ENCODE assay signal across 1 cellular context in genomic region chr19:55242517-55242916, GRCh38.
TF ChIP-seq lines count a peak whose summit lies in the region.

No MANE protein-coding gene starts in this region.

TF ChIP-seq in SK-N-SH, 30 proteins besides CTCF, POLR2A, EP300 and RAD21 (continued from another document):
- TF ChIP-seq RFX5 (IDR thresholded peaks at IDR 0.05; ENCODE audit: low read length) (no peak), GABPA (IDR thresholded peaks at IDR 0.05; ENCODE audit: low read depth) (no peak), CHD2 (IDR thresholded peaks at IDR 0.05; ENCODE audit: low read length, partially characterized antibody) (no peak), SMC3 (IDR thresholded peaks at IDR 0.05; ENCODE audit: low read depth, low read length) (no peak), ZBTB33 (IDR thresholded peaks at IDR 0.05; ENCODE audit: borderline replicate concordance, low read depth) (no peak), TAF1 (IDR thresholded peaks at IDR 0.05; ENCODE audit: borderline replicate concordance, low read depth, low read length) (no peak), MEF2A (IDR thresholded peaks at IDR 0.05; ENCODE audit: borderline replicate concordance, low read depth) (no peak), IRF3 (IDR thresholded peaks at IDR 0.05; ENCODE audit: low read depth, low read length) (no peak), EZH2phosphoT487 (IDR thresholded peaks at IDR 0.05; ENCODE audit: borderline replicate concordance, low read depth) (no peak), NFIC (IDR thresholded peaks at IDR 0.05; ENCODE audit: borderline replicate concordance) (no peak), JUND (IDR thresholded peaks at IDR 0.05) (no peak), RXRA (IDR thresholded peaks at IDR 0.05; ENCODE audit: borderline replicate concordance, low read depth) (no peak), USF1 (IDR thresholded peaks at IDR 0.05; ENCODE audit: borderline replicate concordance, low read depth) (no peak), YY1 (IDR thresholded peaks at IDR 0.05; ENCODE audit: low read depth) (no peak)
